Comparison of ENCODE assay signal across 13 cellular contexts in the genomic region with DNA sequence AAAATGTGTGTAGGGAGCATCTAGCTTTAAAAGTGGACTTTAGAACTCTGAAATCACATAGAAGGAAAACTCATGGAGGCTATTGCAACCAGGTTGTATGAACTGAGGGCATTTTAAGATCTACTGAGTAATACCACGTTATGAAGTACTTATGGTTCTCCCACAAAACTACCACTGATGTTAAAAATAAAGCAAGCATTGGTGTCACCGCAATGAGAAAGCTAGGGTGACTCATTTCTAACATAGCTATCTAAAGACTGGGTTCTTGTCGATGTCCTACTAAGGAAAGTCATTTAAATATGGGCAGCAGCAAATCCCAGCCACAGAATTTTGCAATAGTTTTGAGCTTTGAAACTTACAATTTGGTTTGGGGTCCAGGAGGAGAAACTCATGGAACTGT.
A peak's percentile ranks its signal among the peaks of the same experiment; 100 is the strongest.
DNase-seq lines count a peak whose midpoint lies in the region; ATAC-seq, FAIRE-seq and TF ChIP-seq lines count a peak whose summit lies in the region.
"Had no signal": no experiment of that assay in that cellular context is flagged by ENCODE, and none has a peak within 500 bp of the region (broad histone marks: within the 10 kb centered on the region; RNA-seq: fewer than 3 reads in every experiment).

No MANE protein-coding gene starts in this region.

- H3K4me3 ChIP-seq in GM12878 = no peak overlapping the region
- no peak overlapping the region for H3K4me3 ChIP-seq in right lobe of liver

- intact Hi-C loops in GM12878 (cut with micrococcal nuclease; ENCODE audit: unreplicated experiment) (no loop called here), right lobe of liver (cut with DNase I) (no loop called here)

- H3K4me1 ChIP-seq in GM12878 (ENCODE audit: control insufficient read depth, insufficient read depth, low read length) (no peaks in the 10 kb centered on the region), right lobe of liver (no peaks in the 10 kb centered on the region)

- H4K20me1 ChIP-seq in GM12878 (ENCODE audit: control insufficient read depth, insufficient read depth) = no peaks in the 10 kb centered on the region

- H3K27me3 ChIP-seq in GM12878 (replicated peaks in 1 of 2; ENCODE audit: control insufficient read depth in 2 of 2, insufficient read depth in 2 of 2, low read length in 1 of 2) = no peaks in the 10 kb centered on the region
- H3K27me3 ChIP-seq in right lobe of liver = no peaks in the 10 kb centered on the region

- SMC1A ChIA-PET in GM12878 (lab: Charles Lee; ENCODE audit: uncharacterized antibody, unreplicated experiment) = no interaction called here

- no peak for TF ChIP-seq EP300 in GM12878 (IDR thresholded peaks at IDR 0.05; ENCODE audit: borderline replicate concordance in 1 of 2, control insufficient read depth in 1 of 2, low read depth in 2 of 2, low read length in 2 of 2)

- CTCF ChIA-PET in GM12878 (lab: Yijun Ruan, JAX) = no interaction called here

- POLR2A ChIA-PET in GM12878 (lab: Charles Lee) = no interaction called here

- H3K36me3 ChIP-seq in GM12878 (ENCODE audit: control insufficient read depth in 2 of 2, insufficient read depth in 2 of 2, low read length in 1 of 2) = no peaks in the 10 kb centered on the region
- H3K36me3 ChIP-seq in right lobe of liver = no peaks in the 10 kb centered on the region

- DNase-seq in HCEC 1CT (peak; percentile 37), GM12878 (ENCODE audit: low read depth, low spot score) (peak; percentile 44), NCI-H2171 treated with DMSO at 0.1 percent for 48 hours (lab: John Stamatoyannopoulos, UW) (no peak), right lobe of liver (no peak)
- DNase-seq in stimulated activated CD4-positive, alpha-beta T cell treated with anti-CD3 and anti-CD28 coated beads, Interleukin-12 subunit alpha, Interleukin-12 subunit beta, amount 100 ng/mL, for 4 hours = no peak
- no peak for DNase-seq in effector CD8-positive, alpha-beta T cell (lab: John Stamatoyannopoulos, UW)
- DNase-seq: activated CD4-positive, CD25-positive, alpha-beta regulatory T cell treated with anti-CD3 and anti-CD28 coated beads, Interleukin-2, amount 50 U/mL, for 72 hours; NCI-H526; stimulated activated CD4-positive, alpha-beta T cell treated with anti-CD3 and anti-CD28 coated beads, Interleukin-2, amount 100 ng/mL, for 24 hours had no signal

- H3K27ac ChIP-seq in GM12878 (ENCODE audit: control insufficient read depth, insufficient read depth) (no peak overlapping the region), right lobe of liver (no peak overlapping the region)

- peak; percentile 73 for ATAC-seq in GM18517 (IDR thresholded peaks at IDR 0.05; ENCODE audit: unreplicated experiment)
- peak; percentile 86 for ATAC-seq in HG03521 (IDR thresholded peaks at IDR 0.05; ENCODE audit: unreplicated experiment)
- peak; percentile 53 for ATAC-seq in GM12878
- no peak for ATAC-seq in right lobe of liver

- no peak for TF ChIP-seq CTCF in GM12878 (IDR thresholded peaks at IDR 0.05 in 2 of 3, conservative IDR thresholded peaks at IDR 0.05 in 1 of 3; ENCODE audit: control insufficient read depth in 2 of 3, extremely low read depth in 1 of 3, insufficient read depth in 1 of 3, low read depth in 3 of 3, low read length in 3 of 3)
- TF ChIP-seq CTCF in right lobe of liver (IDR thresholded peaks at IDR 0.05) = no peak

- no peak overlapping the region for H2AFZ ChIP-seq in GM12878 (ENCODE audit: control insufficient read depth, low read depth, low read length)

- no TSS peak for BruUV-seq in GM12878 (replicated peaks; lab: Mats Ljungman, UMichigan)

- H3K79me2 ChIP-seq in GM12878 (ENCODE audit: control insufficient read depth, insufficient read depth, low read length) = no peaks in the 10 kb centered on the region

- no peak overlapping the region for H3K9ac ChIP-seq in GM12878 (ENCODE audit: control insufficient read depth, insufficient read depth, low read length)

- H3K9me3 ChIP-seq in GM12878 (replicated peaks; ENCODE audit: control insufficient read depth, insufficient read depth, low read length) = no peaks in the 10 kb centered on the region
- no peaks in the 10 kb centered on the region for H3K9me3 ChIP-seq in right lobe of liver

- in situ Hi-C loops in GM12878 (cut with MboI) = no loop called here

- RAD21 ChIA-PET in GM12878 (lab: Charles Lee; ENCODE audit: unreplicated experiment) = no interaction called here

- TF ChIP-seq RAD21 in GM12878 (IDR thresholded peaks at IDR 0.05; ENCODE audit: insufficient read depth, low read depth, low read length) = no peak

- TF ChIP-seq POLR2A in GM12878 (IDR thresholded peaks at IDR 0.05; ENCODE audit: low read depth, low read length) (no peak), right lobe of liver (IDR thresholded peaks at IDR 0.05) (no peak)

- 3% methylated on average over 3 of the region's 3 CpGs for WGBS in GM12878 (ENCODE audit: insufficient coverage, insufficient replicate concordance, low lambda C conversion rate, missing lambda C conversion rate)
- 64% methylated on average over 3 of the region's 3 CpGs for WGBS in right lobe of liver (ENCODE audit: insufficient coverage, low coverage, low lambda C conversion rate, missing lambda C conversion rate)

- peak; percentile 66 for FAIRE-seq in GM12878 (lab: Jason Lieb, UNC)
- FAIRE-seq: frontal cortex, urothelium cell line had no signal

- no peak overlapping the region for H3K4me2 ChIP-seq in GM12878 (ENCODE audit: control insufficient read depth, insufficient read depth)

TF ChIP-seq in GM12878, 131 proteins besides CTCF, POLR2A, EP300 and RAD21 (continues in another document):
- TF ChIP-seq JUND (IDR thresholded peaks at IDR 0.05; ENCODE audit: low read depth, low read length) = no peak
- TF ChIP-seq TCF3 (IDR thresholded peaks at IDR 0.05; ENCODE audit: borderline replicate concordance, insufficient read depth, low read depth, low read length) = no peak
- TF ChIP-seq CBFB (IDR thresholded peaks at IDR 0.05; ENCODE audit: low read depth) = no peak
- no peak for TF ChIP-seq MEF2B (IDR thresholded peaks at IDR 0.05; ENCODE audit: partially characterized antibody, poor library complexity, severe bottlenecking)
- TF ChIP-seq MTA2 (IDR thresholded peaks at IDR 0.05; ENCODE audit: low read depth) = no peak
- no peak for TF ChIP-seq RBBP5 (conservative IDR thresholded peaks at IDR 0.05)
- TF ChIP-seq GABPA (IDR thresholded peaks at IDR 0.05; ENCODE audit: low read depth) = peak; percentile 45; the same call in 1 of the 2 replicates
- TF ChIP-seq TCF7 (IDR thresholded peaks at IDR 0.05; ENCODE audit: borderline replicate concordance) = no peak
- TF ChIP-seq MTA3 (IDR thresholded peaks at IDR 0.05; ENCODE audit: borderline replicate concordance, low read length) = peak; percentile 52; the same call in 1 of the 2 replicates
- peak; percentile 97 for TF ChIP-seq RUNX3 (IDR thresholded peaks at IDR 0.05; ENCODE audit: low read length)
- TF ChIP-seq ZNF592 (IDR thresholded peaks at IDR 0.05) = no peak
- TF ChIP-seq CREB1 (IDR thresholded peaks at IDR 0.05; ENCODE audit: low read depth) = no peak
- no peak for TF ChIP-seq HDGF (IDR thresholded peaks at IDR 0.05)
- TF ChIP-seq FOXK2 (IDR thresholded peaks at IDR 0.05) = no peak
- no peak for TF ChIP-seq NR2F1 (conservative IDR thresholded peaks at IDR 0.05)
- TF ChIP-seq BCL11A (IDR thresholded peaks at IDR 0.05; ENCODE audit: low read depth, low read length) = peak; percentile 52; the same call in 1 of the 2 replicates

Comparison
In these comparisons a context has a peak if more than half of its experiments do, and no peak if none do; other contexts are left out.
1. ATAC-seq: peak in GM18517 (single experiment), HG03521 (single experiment) and GM12878 (single experiment); none in right lobe of liver (0 of 4).
2. DNase-seq: peak in HCEC 1CT (single experiment) and GM12878 (single experiment); none in stimulated activated CD4-positive, alpha-beta T cell treated with anti-CD3 and anti-CD28 coated beads, Interleukin-12 subunit alpha, Interleukin-12 subunit beta, amount 100 ng/mL, for 4 hours (single experiment), NCI-H2171 treated with DMSO at 0.1 percent for 48 hours (single experiment), effector CD8-positive, alpha-beta T cell (single experiment) and right lobe of liver (0 of 3).